ENCODE assay signal across 12 cellular contexts in the genomic region with DNA sequence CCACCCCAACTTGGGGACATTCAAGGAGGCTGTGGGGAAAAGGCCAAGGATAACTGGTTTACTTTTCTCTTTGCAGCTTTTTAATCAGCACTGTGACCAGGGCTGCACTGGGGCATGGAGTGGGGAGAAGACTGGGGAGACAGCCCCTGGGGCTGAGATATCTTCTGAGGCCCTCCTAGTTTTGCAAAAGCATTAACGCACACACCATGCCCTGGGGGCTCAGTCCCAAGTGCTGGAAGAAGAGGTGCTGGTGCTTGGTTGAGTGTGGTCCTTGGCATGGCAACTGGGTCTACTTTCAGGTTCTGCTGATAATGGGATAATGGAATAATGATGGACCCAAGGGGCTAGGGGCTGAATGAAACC. TPM values are rescaled to one million over a fixed set of nuclear protein-coding genes. Genes with fewer than 3 reads are reported as not detected.
A peak's percentile ranks its signal among the peaks of the same experiment; 100 is the strongest.
DNase-seq lines count a peak whose midpoint lies in the region; ATAC-seq and TF ChIP-seq lines count a peak whose summit lies in the region.
"Had no signal": no experiment of that assay in that cellular context is flagged by ENCODE, and none has a peak within 500 bp of the region (broad histone marks: within the 10 kb centered on the region; RNA-seq: fewer than 3 reads in every experiment).

No MANE protein-coding gene starts in this region.

- H3K23ac ChIP-seq in mesenchymal stem cell (ENCODE audit: low read length in 2 of 2) (no peak overlapping the region), mesendoderm (ENCODE audit: low read length) (no peak overlapping the region)

- H4K8ac ChIP-seq in mesenchymal stem cell (ENCODE audit: low read length) (no peak overlapping the region), mesendoderm (ENCODE audit: low read depth, low read length) (no peak overlapping the region)

- H3K79me1 ChIP-seq in mesenchymal stem cell (replicated peaks; ENCODE audit: low read length, poor library complexity, severe bottlenecking) = no peaks in the 10 kb centered on the region
- no peaks in the 10 kb centered on the region for H3K79me1 ChIP-seq in mesendoderm (ENCODE audit: low read length)

- no peak overlapping the region for H3K4ac ChIP-seq in mesenchymal stem cell (ENCODE audit: low read depth in 1 of 2, low read length in 2 of 2)
- no peak overlapping the region for H3K4ac ChIP-seq in mesendoderm (ENCODE audit: low read depth, low read length)

- H2BK15ac ChIP-seq in mesenchymal stem cell (ENCODE audit: low read depth, poor library complexity, severe bottlenecking) (no peak overlapping the region), mesendoderm (replicated peaks; ENCODE audit: low read depth) (no peak overlapping the region)

- H3K9ac ChIP-seq in HCT116 (ENCODE audit: low read length) = no peak overlapping the region
- peak overlapping the region; percentile 57 for H3K9ac ChIP-seq in mesenchymal stem cell (ENCODE audit: low read length)
- no peak overlapping the region for H3K9ac ChIP-seq in mesendoderm (ENCODE audit: low read length)

- no peak overlapping the region for H3K14ac ChIP-seq in mesenchymal stem cell (ENCODE audit: low read length in 2 of 2)

- no peaks in the 10 kb centered on the region; the same call in 1 of the 2 replicates for H4K20me1 ChIP-seq in HCT116 (ENCODE audit: insufficient read depth)

- 0 out of 2 replicates have a peak overlapping the region, but pooled peaks have one; percentile 1 for H3K4me2 ChIP-seq in HCT116 (ENCODE audit: low read length)
- no peak overlapping the region for H3K4me2 ChIP-seq in mesenchymal stem cell (ENCODE audit: low read length, poor library complexity, severe bottlenecking)
- no peak overlapping the region for H3K4me2 ChIP-seq in mesendoderm (ENCODE audit: low read length)

- H3K36me3 ChIP-seq in HCT116 (ENCODE audit: control insufficient read depth in 1 of 2, insufficient read depth in 2 of 2, low read length in 2 of 2) (0 out of 4 replicates have a peak, but pooled peaks cover 0 to 2% of the 10 kb centered on the region in 2 experiments), mesenchymal stem cell (ENCODE audit: control insufficient read depth in 1 of 2, insufficient read depth in 2 of 2, low read depth in 1 of 2, low read length in 2 of 2) (peaks cover 0 to 6% of the 10 kb centered on the region in 2 experiments), spleen (no peaks in the 10 kb centered on the region), mesendoderm (ENCODE audit: control insufficient read depth, insufficient read depth, low read length) (no peaks in the 10 kb centered on the region)

- no peak overlapping the region for H2BK12ac ChIP-seq in mesenchymal stem cell (ENCODE audit: low read length in 2 of 2)

- no TSS peak for BruUV-seq in HCT116 (replicated peaks; lab: Mats Ljungman, UMichigan)

- H3K18ac ChIP-seq in mesenchymal stem cell (ENCODE audit: low read depth in 1 of 2, low read length in 2 of 2) = no peak overlapping the region
- H3K18ac ChIP-seq in mesendoderm (ENCODE audit: low read length) = no peak overlapping the region

- no peak overlapping the region for H2AFZ ChIP-seq in HCT116 (ENCODE audit: low read depth, low read length, poor library complexity, severe bottlenecking)
- H2AFZ ChIP-seq in mesenchymal stem cell (ENCODE audit: low read depth, low read length) = no peak overlapping the region

- TF ChIP-seq RAD21 in HCT116 (IDR thresholded peaks at IDR 0.05; ENCODE audit: low read depth) = no peak

- intact Hi-C loops in HCT116 (cut with micrococcal nuclease) = loop anchor here (1.0 kb wide), 1 partner anchor 100 kb away; no protein-coding TSS in a partner anchor
- intact Hi-C loops in spleen (cut with DNase I; ENCODE audit: low total_unique reads) = loop anchor here (2.0 kb wide), 1 partner anchor 99 kb away; no protein-coding TSS in a partner anchor

- POLR2A ChIA-PET in HCT116 (lab: Charles Lee) = no interaction called here
- POLR2A ChIA-PET in RWPE1 (lab: Yijun Ruan, JAX; ENCODE audit: low non-redundant PET) = no interaction called here

- H3K56ac ChIP-seq in mesendoderm (ENCODE audit: low read length) = no peak overlapping the region

- H3K4me3 ChIP-seq in HCT116 (replicated peaks in 1 of 2; ENCODE audit: low read depth in 1 of 2, low read length in 2 of 2) = no peak overlapping the region
- no peak overlapping the region for H3K4me3 ChIP-seq in mesenchymal stem cell (ENCODE audit: insufficient read depth in 1 of 2, low read depth in 1 of 2, low read length in 2 of 2)
- no peak overlapping the region for H3K4me3 ChIP-seq in spleen
- no peak overlapping the region for H3K4me3 ChIP-seq in mesendoderm (ENCODE audit: low read length)
- H3K4me3 ChIP-seq: HAP-1 had no signal

- no peaks in the 10 kb centered on the region for H3K9me2 ChIP-seq in HCT116 (ENCODE audit: insufficient read depth)

- H2AK5ac ChIP-seq in mesenchymal stem cell (ENCODE audit: low read length, severe bottlenecking) (no peak overlapping the region), mesendoderm (ENCODE audit: low read length) (no peak overlapping the region)

- H3K79me2 ChIP-seq in HCT116 (ENCODE audit: insufficient read depth, low read length) = no peaks in the 10 kb centered on the region
- no peaks in the 10 kb centered on the region for H3K79me2 ChIP-seq in mesendoderm (ENCODE audit: control insufficient read depth, insufficient read depth, low read length)

- WGBS in mesenchymal stem cell = 100% methylated on average over 1 of the region's 1 CpG
- 92 to 100% (median 100%) methylated on average over 1 of the region's 1 CpG for WGBS in spleen, 5 donors
- no CpG with 5 or more reads among the region's 1 CpG for WGBS in mesendoderm (ENCODE audit: extremely low coverage, insufficient coverage, low lambda C conversion rate)

- CTCF ChIA-PET in HCT116 (lab: Charles Lee) = interaction anchor here (1.0 to 1.4 kb wide), 3 partner anchors 9 to 100 kb away, joined by 3 to 6 read pairs (median 4); a partner anchor contains a TSS
- CTCF ChIA-PET in RWPE1 (lab: Yijun Ruan, JAX) = interaction anchor here (0.7 to 1.4 kb wide), 4 partner anchors 9 to 108 kb away, joined by 3 to 6 read pairs (median 4); a partner anchor contains a TSS

- H3K27ac ChIP-seq in HCT116 (ENCODE audit: low read depth, low read length) = no peak overlapping the region
- peak overlapping the region; percentile 20; the same call in 1 of the 2 replicates for H3K27ac ChIP-seq in RWPE1
- no peak overlapping the region for H3K27ac ChIP-seq in mesenchymal stem cell (ENCODE audit: low read length, poor library complexity, severe bottlenecking)
- no peak overlapping the region for H3K27ac ChIP-seq in spleen
- H3K27ac ChIP-seq in mesendoderm (ENCODE audit: low read depth, low read length) = no peak overlapping the region

- RAD21 ChIA-PET in HCT116 (lab: Charles Lee; ENCODE audit: low non-redundant PET in 1 of 2, low total read pairs in 2 of 2, uncharacterized antibody in 2 of 2, unreplicated experiment in 2 of 2) = no interaction called here

- TF ChIP-seq POLR2A in HCT116 (IDR thresholded peaks at IDR 0.05; ENCODE audit: borderline replicate concordance, extremely low read depth, insufficient read depth, insufficient read length) (no peak), spleen (IDR thresholded peaks at IDR 0.05) (no peak)

- H4K91ac ChIP-seq in mesenchymal stem cell (ENCODE audit: low read length) = no peak overlapping the region

- H4K5ac ChIP-seq in mesendoderm (ENCODE audit: low read length) = no peak overlapping the region

- DNase-seq in HCT116 (ENCODE audit: low read depth, low spot score) = no peak
- DNase-seq in RWPE1 (ENCODE audit: low spot score) = no peak
- no peak for DNase-seq in mesenchymal stem cell
- DNase-seq in spleen = peak; percentile 38
- DNase-seq in NCI-H2171 (lab: John Stamatoyannopoulos, UW) = no peak
- no peak for DNase-seq in kidney tubule cell (ENCODE audit: low spot score)
- no peak for DNase-seq in mesendoderm
- DNase-seq: NCI-H524 treated with DMSO at 0.1 percent for 48 hours had no signal

- H3K4me1 ChIP-seq in HCT116 (ENCODE audit: control insufficient read depth in 1 of 2, insufficient read depth in 2 of 2, low read length in 2 of 2) (peaks cover 0 to 9% of the 10 kb centered on the region in 2 experiments; a peak in 1 of 4 replicates), mesenchymal stem cell (ENCODE audit: control insufficient read depth, insufficient read depth, low read depth, low read length) (peaks cover 2% of the 10 kb centered on the region), spleen (peaks cover 0 to 11% (median 5%) of the 10 kb centered on the region in 6 donors), mesendoderm (ENCODE audit: control insufficient read depth, low read depth, low read length) (peaks cover 3% of the 10 kb centered on the region)
- H3K4me1 ChIP-seq: BE2C, HAP-1 had no signal

- no peaks in the 10 kb centered on the region for H3K9me3 ChIP-seq in HCT116 (ENCODE audit: control insufficient read depth in 1 of 2, insufficient read depth in 1 of 2, low read depth in 1 of 2, low read length in 2 of 2)
- no peaks in the 10 kb centered on the region for H3K9me3 ChIP-seq in mesenchymal stem cell (ENCODE audit: control insufficient read depth, low read length)
- no peaks in the 10 kb centered on the region for H3K9me3 ChIP-seq in spleen
- H3K9me3 ChIP-seq: BE2C, HAP-1 had no signal

- H2BK120ac ChIP-seq in mesenchymal stem cell (ENCODE audit: low read depth, low read length) = no peak overlapping the region
- no peak overlapping the region for H2BK120ac ChIP-seq in mesendoderm (ENCODE audit: low read depth, low read length)

- ATAC-seq in HCT116 = no peak

- H3K27me3 ChIP-seq in HCT116 (ENCODE audit: insufficient read depth, low read length) (no peaks in the 10 kb centered on the region), mesenchymal stem cell (ENCODE audit: control insufficient read depth in 1 of 2, insufficient read depth in 1 of 2, low read length in 2 of 2) (no peaks in the 10 kb centered on the region), spleen (replicated peaks in 1 of 7) (peaks cover 0 to 7% (median 0%) of the 10 kb centered on the region in 7 donors), mesendoderm (ENCODE audit: insufficient read depth, low read length, poor library complexity) (peaks cover 3% of the 10 kb centered on the region)
- H3K27me3 ChIP-seq: BE2C had no signal

- TF ChIP-seq CTCF in HCT116 (IDR thresholded peaks at IDR 0.05 in 2 of 3, conservative IDR thresholded peaks at IDR 0.05 in 1 of 3; ENCODE audit: borderline replicate concordance in 1 of 3, insufficient read depth in 1 of 3, low read depth in 2 of 3, low read length in 2 of 3) (no peak), RWPE1 (conservative IDR thresholded peaks at IDR 0.05; ENCODE audit: low read depth) (no peak), spleen (IDR thresholded peaks at IDR 0.05 in 8 of 11, conservative IDR thresholded peaks at IDR 0.05 in 3 of 11) (no peak)

- H2BK5ac ChIP-seq in mesenchymal stem cell (ENCODE audit: low read depth, low read length, poor library complexity, severe bottlenecking) (no peak overlapping the region), mesendoderm (ENCODE audit: low read length) (no peak overlapping the region)

RNA-seq across cellular contexts. Expression of a gene that starts 9.4 kb away (rescaled TPM):
- total RNA-seq in HCT116 (2021; ENCODE audit: unreplicated experiment) = 64.8 TPM
- 34.5 and 37.9 TPM in 2 replicates for polyA plus RNA-seq in HCT116 (2012)
- 38.9 TPM for polyA plus RNA-seq in mesenchymal stem cell (2013, experiment 1 of 2)
- polyA plus RNA-seq in mesenchymal stem cell (2013, experiment 2 of 2) = 37.6 TPM
- 10 to 100 TPM; 47.3 to 85.7 (median 60.3) TPM for total RNA-seq in spleen
- polyA plus RNA-seq in spleen = 10 to 100 TPM; 17.4 to 25.3 (median 18.1) TPM
- polyA plus RNA-seq in mesendoderm (2013, experiment 1 of 2) = 94.9 TPM
- 97.5 TPM for polyA plus RNA-seq in mesendoderm (2013, experiment 2 of 2)

RNA-seq across cellular contexts. Expression of a gene that starts 18.4 kb away (rescaled TPM):
- total RNA-seq in HCT116 (2021; ENCODE audit: unreplicated experiment) = 28.9 TPM
- 22.5 and 25.3 TPM in 2 replicates for polyA plus RNA-seq in HCT116 (2012)
- polyA plus RNA-seq in mesenchymal stem cell (2013, experiment 1 of 2) = 6.4 TPM
- polyA plus RNA-seq in mesenchymal stem cell (2013, experiment 2 of 2) = 6.0 TPM
- 1 to 10 TPM in 2 of 7 donors, under 1 TPM in 5; 0.26 to 1.3 (median 0.54) TPM for total RNA-seq in spleen
- under 1 TPM; 0.16 to 0.33 (median 0.22) TPM for polyA plus RNA-seq in spleen
- polyA plus RNA-seq in mesendoderm (2013, experiment 1 of 2) = 0.59 TPM
- polyA plus RNA-seq in mesendoderm (2013, experiment 2 of 2) = 0.73 TPM
- polyA plus RNA-seq: CD14-positive monocyte had no signal

RNA-seq across cellular contexts. Expression of a gene that starts 28.0 kb away (rescaled TPM):
- 1.6 TPM for total RNA-seq in HCT116 (2021; ENCODE audit: unreplicated experiment)
- polyA plus RNA-seq in HCT116 (2012) = 1.0 and 1.2 TPM in 2 replicates
- not detected for polyA plus RNA-seq in mesenchymal stem cell (2013, experiment 1 of 2)
- not detected for polyA plus RNA-seq in mesenchymal stem cell (2013, experiment 2 of 2)
- under 1 TPM in 6 of 7 donors, not detected in 1; 0.13 to 0.79 (median 0.45) TPM for total RNA-seq in spleen
- under 1 TPM; 0.44 to 0.72 (median 0.48) TPM for polyA plus RNA-seq in spleen
- polyA plus RNA-seq in mesendoderm (2013, experiment 1 of 2) = 0.27 TPM
- 0.24 TPM for polyA plus RNA-seq in mesendoderm (2013, experiment 2 of 2)
- polyA plus RNA-seq: CD14-positive monocyte; CD8-positive, alpha-beta memory T cell had no signal

RNA-seq across cellular contexts. Expression of a gene that starts 36.2 kb away (rescaled TPM):
- total RNA-seq in HCT116 (2021; ENCODE audit: unreplicated experiment) (41.0 TPM), spleen (10 to 100 TPM; 45.9 to 68.2 (median 52.7) TPM)
- 52.7 and 58.8 TPM in 2 replicates for polyA plus RNA-seq in HCT116 (2012)
- polyA plus RNA-seq in mesenchymal stem cell (2013, experiment 1 of 2) = 143 TPM
- polyA plus RNA-seq in mesenchymal stem cell (2013, experiment 2 of 2) = 147 TPM
- polyA plus RNA-seq in spleen = 100 to 1,000 TPM in 1 of 3 donors, 10 to 100 TPM in 2; 75.5 to 116 (median 81.9) TPM
- 64.1 TPM for polyA plus RNA-seq in mesendoderm (2013, experiment 1 of 2)
- 58.6 TPM for polyA plus RNA-seq in mesendoderm (2013, experiment 2 of 2)

RNA-seq across cellular contexts. Expression of a gene that starts 50.5 kb away (rescaled TPM):
- total RNA-seq in HCT116 (2021; ENCODE audit: unreplicated experiment) = 147 TPM
- 132 and 143 TPM in 2 replicates for polyA plus RNA-seq in HCT116 (2012)
- 12.0 TPM for polyA plus RNA-seq in mesenchymal stem cell (2013, experiment 1 of 2)
- 13.2 TPM for polyA plus RNA-seq in mesenchymal stem cell (2013, experiment 2 of 2)
- total RNA-seq in spleen = 10 to 100 TPM in 4 of 7 donors, 1 to 10 TPM in 3; 8.1 to 21.1 (median 11.3) TPM
- polyA plus RNA-seq in spleen = 1 to 10 TPM; 3.4 to 6.9 (median 5.8) TPM
- polyA plus RNA-seq in mesendoderm (2013, experiment 1 of 2) = 43.4 TPM
- 45.3 TPM for polyA plus RNA-seq in mesendoderm (2013, experiment 2 of 2)

Comparison
In these comparisons a context has a peak if more than half of its experiments do, and no peak if none do; other contexts are left out.
1. RNA of a gene that starts 18.4 kb away (total RNA-seq): 28.9 TPM in HCT116 (single experiment); 0.26 to 1.3 TPM in spleen; every median in the first group is over 10 times any median in the second.